ENCODE assay signal across 10 cellular contexts in genomic region chr18:23884712-23885375, GRCh38.
DNase-seq lines count a peak whose midpoint lies in the region; ATAC-seq lines count a peak whose summit lies in the region.
"Had no signal": no experiment of that assay in that cellular context is flagged by ENCODE, and none has a peak within 500 bp of the region (broad histone marks: within the 10 kb centered on the region; RNA-seq: fewer than 3 reads in every experiment).

No MANE protein-coding gene starts in this region.

- no peak overlapping the region for H3K4me2 ChIP-seq in trophoblast cell (ENCODE audit: low read length)

- peaks cover 34 to 44% of the 10 kb centered on the region in 2 donors for H3K4me1 Mint-ChIP-seq in immature natural killer cell
- H3K4me1 Mint-ChIP-seq in stimulated activated effector memory CD8-positive, alpha-beta T cell treated with anti-CD3 and anti-CD28 coated beads, Interleukin-12 subunit alpha, Interleukin-12 subunit beta, amount 100 ng/mL, for 72 hours = peaks cover 31% of the 10 kb centered on the region
- H3K4me1 Mint-ChIP-seq in activated T-cell treated with anti-CD3 and anti-CD28 coated beads, Interleukin-2, amount 50 U/mL, for 24 hours (ENCODE audit: low read depth) = peaks cover 27% of the 10 kb centered on the region

- no peak overlapping the region for H3K4ac ChIP-seq in trophoblast cell (ENCODE audit: low read depth, low read length)

- no peak overlapping the region for H2BK5ac ChIP-seq in trophoblast cell (ENCODE audit: low read depth, low read length, poor library complexity)

- no peak overlapping the region for H4K12ac ChIP-seq in trophoblast cell (ENCODE audit: low read depth, low read length)

- H4K91ac ChIP-seq in trophoblast cell (ENCODE audit: low read depth, low read length) = no peak overlapping the region

- H2AK5ac ChIP-seq in trophoblast cell (ENCODE audit: low read length) = no peak overlapping the region

- H3K9ac ChIP-seq in SK-N-MC (ENCODE audit: insufficient read length) (no peak overlapping the region), trophoblast cell (ENCODE audit: low read length) (no peak overlapping the region)

- H3K36me3 Mint-ChIP-seq in immature natural killer cell = no peaks in the 10 kb centered on the region
- no peaks in the 10 kb centered on the region for H3K36me3 Mint-ChIP-seq in stimulated activated effector memory CD8-positive, alpha-beta T cell treated with anti-CD3 and anti-CD28 coated beads, Interleukin-12 subunit alpha, Interleukin-12 subunit beta, amount 100 ng/mL, for 72 hours
- no peaks in the 10 kb centered on the region for H3K36me3 Mint-ChIP-seq in activated T-cell treated with anti-CD3 and anti-CD28 coated beads, Interleukin-2, amount 50 U/mL, for 24 hours (ENCODE audit: low read depth)

- H3K9me3 ChIP-seq in SK-N-MC (ENCODE audit: low read depth, low read length) = no peaks in the 10 kb centered on the region
- no peaks in the 10 kb centered on the region for H3K9me3 ChIP-seq in trophoblast cell (ENCODE audit: insufficient read depth, low read depth, low read length)

- H4K8ac ChIP-seq in trophoblast cell (ENCODE audit: low read depth, low read length) = no peak overlapping the region

- no peak overlapping the region for H2BK12ac ChIP-seq in trophoblast cell (ENCODE audit: low read length)

- no peaks in the 10 kb centered on the region for H3K9me3 Mint-ChIP-seq in immature natural killer cell
- no peaks in the 10 kb centered on the region for H3K9me3 Mint-ChIP-seq in stimulated activated effector memory CD8-positive, alpha-beta T cell treated with anti-CD3 and anti-CD28 coated beads, Interleukin-12 subunit alpha, Interleukin-12 subunit beta, amount 100 ng/mL, for 72 hours
- no peaks in the 10 kb centered on the region for H3K9me3 Mint-ChIP-seq in activated T-cell treated with anti-CD3 and anti-CD28 coated beads, Interleukin-2, amount 50 U/mL, for 24 hours

- no peak for ATAC-seq in stimulated activated effector memory CD8-positive, alpha-beta T cell treated with anti-CD3 and anti-CD28 coated beads, Interleukin-12 subunit alpha, Interleukin-12 subunit beta, amount 100 ng/mL, for 72 hours
- ATAC-seq in HG03469 (IDR thresholded peaks at IDR 0.05; ENCODE audit: unreplicated experiment) = no peak

- H2AFZ ChIP-seq in trophoblast cell (ENCODE audit: insufficient read depth, low read length, poor library complexity) = no peak overlapping the region

- H3K79me1 ChIP-seq in trophoblast cell (ENCODE audit: low read length) = no peaks in the 10 kb centered on the region

- H3K4me3 ChIP-seq in SK-N-MC (no peak overlapping the region), trophoblast cell (ENCODE audit: low read depth, low read length) (no peak overlapping the region)

- peak overlapping the region in 3 of 5 donors; percentile 11 to 18 (median 12) for H3K4me3 Mint-ChIP-seq in immature natural killer cell
- no peak overlapping the region for H3K4me3 Mint-ChIP-seq in stimulated activated effector memory CD8-positive, alpha-beta T cell treated with anti-CD3 and anti-CD28 coated beads, Interleukin-12 subunit alpha, Interleukin-12 subunit beta, amount 100 ng/mL, for 72 hours
- H3K4me3 Mint-ChIP-seq in activated T-cell treated with anti-CD3 and anti-CD28 coated beads, Interleukin-2, amount 50 U/mL, for 24 hours = no peak overlapping the region

- H3K27me3 ChIP-seq in trophoblast cell (ENCODE audit: insufficient read depth, low read length) = no peaks in the 10 kb centered on the region

- H3K4me1 ChIP-seq in trophoblast cell (ENCODE audit: control insufficient read depth in 1 of 2, insufficient read depth in 2 of 2, low read length in 2 of 2) = no peaks in the 10 kb centered on the region

- no peak overlapping the region for H3K23ac ChIP-seq in trophoblast cell (ENCODE audit: low read length)

- WGBS in trophoblast cell (ENCODE audit: extremely low coverage, insufficient coverage, insufficient read length) = 100% methylated on average over 2 of the region's 13 CpGs

- no peaks in the 10 kb centered on the region for H3K36me3 ChIP-seq in SK-N-MC (ENCODE audit: insufficient read depth, low read length)
- no peaks in the 10 kb centered on the region for H3K36me3 ChIP-seq in trophoblast cell (ENCODE audit: control insufficient read depth in 1 of 2, insufficient read depth in 2 of 2, low read length in 2 of 2)

- peak overlapping the region; percentile 17; the same call in 1 of the 2 replicates for H3K27ac ChIP-seq in SK-N-MC
- no peak overlapping the region for H3K27ac ChIP-seq in trophoblast cell (ENCODE audit: low read depth, low read length)

- H3K27me3 Mint-ChIP-seq in immature natural killer cell (ENCODE audit: low read depth in 3 of 3) = peaks cover 0 to 5% (median 0%) of the 10 kb centered on the region in 3 donors
- no peaks in the 10 kb centered on the region for H3K27me3 Mint-ChIP-seq in activated T-cell treated with anti-CD3 and anti-CD28 coated beads, Interleukin-2, amount 50 U/mL, for 24 hours

- H3K27ac Mint-ChIP-seq in immature natural killer cell = peak overlapping the region; percentile 58 to 93 (median 66)
- H3K27ac Mint-ChIP-seq in stimulated activated effector memory CD8-positive, alpha-beta T cell treated with anti-CD3 and anti-CD28 coated beads, Interleukin-12 subunit alpha, Interleukin-12 subunit beta, amount 100 ng/mL, for 72 hours = peak overlapping the region; percentile 13
- H3K27ac Mint-ChIP-seq in activated T-cell treated with anti-CD3 and anti-CD28 coated beads, Interleukin-2, amount 50 U/mL, for 24 hours = no peak overlapping the region

- no peak overlapping the region for H2BK120ac ChIP-seq in trophoblast cell (ENCODE audit: insufficient read depth, low read length, poor library complexity)

- no peak overlapping the region for H3K18ac ChIP-seq in trophoblast cell (ENCODE audit: low read length)

- no peaks in the 10 kb centered on the region for H3K79me2 ChIP-seq in trophoblast cell (ENCODE audit: control insufficient read depth, insufficient read depth, low read length, poor library complexity)

- no peak overlapping the region for H3K14ac ChIP-seq in trophoblast cell (ENCODE audit: low read length)

- peak; percentile 48 for DNase-seq in NCI-H1105 (lab: John Stamatoyannopoulos, UW)
- DNase-seq in SK-N-MC (ENCODE audit: low read depth, low spot score) = no peak
- DNase-seq in immature natural killer cell = no peak
- DNase-seq in stimulated activated effector memory CD8-positive, alpha-beta T cell treated with anti-CD3 and anti-CD28 coated beads, Interleukin-12 subunit alpha, Interleukin-12 subunit beta, amount 100 ng/mL, for 72 hours (ENCODE audit: low spot score in 2 of 2) = no peak
- DNase-seq in activated T-cell treated with anti-CD3 and anti-CD28 coated beads, Interleukin-2, amount 50 U/mL, for 24 hours = no peak
- no peak for DNase-seq in trophoblast cell
- no peak for DNase-seq in COLO829 (ENCODE audit: low spot score)
- DNase-seq: DND-41; stimulated activated CD4-positive, alpha-beta T cell treated with anti-CD3 and anti-CD28 coated beads, Interleukin-4, amount 100 ng/mL, for 1 hour had no signal

Comparison
In these comparisons a context has a peak if more than half of its experiments do, and no peak if none do; other contexts are left out.
1. H3K4me3 Mint-ChIP-seq: peak in immature natural killer cell (3 of 5); none in stimulated activated effector memory CD8-positive, alpha-beta T cell treated with anti-CD3 and anti-CD28 coated beads, Interleukin-12 subunit alpha, Interleukin-12 subunit beta, amount 100 ng/mL, for 72 hours (single experiment) and activated T-cell treated with anti-CD3 and anti-CD28 coated beads, Interleukin-2, amount 50 U/mL, for 24 hours (single experiment).